ENCODE assay signal across 14 cellular contexts in the genomic region with DNA sequence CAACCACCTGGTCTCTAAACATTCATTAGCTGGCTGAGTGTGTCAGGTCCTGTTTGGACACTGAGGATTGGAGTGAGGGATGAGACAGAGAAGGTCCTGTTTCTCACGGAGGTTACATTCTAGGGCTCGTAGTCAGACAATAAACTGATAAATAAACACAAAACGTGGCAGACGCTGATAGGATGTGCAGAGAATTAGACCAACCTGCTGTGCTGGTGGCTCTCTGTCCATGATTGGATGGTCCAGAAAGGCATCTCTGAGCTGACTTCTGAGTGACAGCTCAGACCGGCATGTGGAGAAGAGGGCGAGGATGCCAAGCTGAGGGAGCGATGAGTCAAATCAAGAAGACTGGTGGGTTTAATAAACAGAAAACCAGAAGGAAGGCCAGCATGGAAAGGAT.
DNase-seq lines count a peak whose midpoint lies in the region; ATAC-seq and TF ChIP-seq lines count a peak whose summit lies in the region.
"Had no signal": no experiment of that assay in that cellular context is flagged by ENCODE, and none has a peak within 500 bp of the region (broad histone marks: within the 10 kb centered on the region; RNA-seq: fewer than 3 reads in every experiment).

No MANE protein-coding gene starts in this region.

- peak overlapping the region; percentile 3; the same call in 1 of the 2 replicates for H3K27ac Mint-ChIP-seq in HFFc6
- H3K27ac Mint-ChIP-seq: activated naive CD4-positive, alpha-beta T cell treated with anti-CD3 and anti-CD28 coated beads, Interleukin-2, amount 10 ng/mL, durations not matched to agents 7 days and 5 days; IgD-negative memory B cell; WTC11 had no signal

- peak; percentile 93 for DNase-seq in AG08396 (ENCODE audit: low spot score)
- peak; percentile 59 for DNase-seq in HFFc6
- DNase-seq in SW480 (ENCODE audit: low spot score) = peak; percentile 29
- DNase-seq in hepatocyte (ENCODE audit: low spot score) = peak; percentile 28
- no peak for DNase-seq in HT-29 (ENCODE audit: low spot score)
- DNase-seq in erythroblast (lab: John Stamatoyannopoulos, UW) = no peak
- DNase-seq: activated naive CD4-positive, alpha-beta T cell treated with anti-CD3 and anti-CD28 coated beads, Interleukin-2, amount 10 ng/mL, durations not matched to agents 7 days and 5 days; NCI-H1105 treated with DMSO at 0.1 percent for 48 hours had no signal

- H3K4me3 ChIP-seq in hepatocyte = no peak overlapping the region
- H3K4me3 ChIP-seq: thyroid gland had no signal

- H3K27ac ChIP-seq in hepatocyte = peak overlapping the region; percentile 44
- H3K27ac ChIP-seq: thyroid gland had no signal

- no peak for TF ChIP-seq POLR2A in erythroblast (IDR thresholded peaks at IDR 0.05; ENCODE audit: low read length)

- WGBS in hepatocyte (ENCODE audit: low lambda C conversion rate, missing lambda C conversion rate) = 53% methylated on average over 7 of the region's 7 CpGs

- H3K79me2 ChIP-seq in hepatocyte = no peaks in the 10 kb centered on the region

- peaks cover 15% of the 10 kb centered on the region for H3K4me1 ChIP-seq in hepatocyte (ENCODE audit: insufficient read depth)

- H3K9me3 Mint-ChIP-seq in HFFc6 = no peaks in the 10 kb centered on the region

- peaks cover 17% of the 10 kb centered on the region for H3K4me1 Mint-ChIP-seq in HFFc6 (ENCODE audit: low read depth)
- H3K4me1 Mint-ChIP-seq: activated naive CD4-positive, alpha-beta T cell treated with anti-CD3 and anti-CD28 coated beads, Interleukin-2, amount 10 ng/mL, durations not matched to agents 7 days and 5 days; IgD-negative memory B cell had no signal

- no peaks in the 10 kb centered on the region for H3K27me3 ChIP-seq in hepatocyte
- H3K27me3 ChIP-seq: thyroid gland had no signal

- 0 out of 2 replicates have a peak, but pooled peaks cover 4% of the 10 kb centered on the region for H3K36me3 Mint-ChIP-seq in HFFc6 (ENCODE audit: low read depth)
- H3K36me3 Mint-ChIP-seq: activated naive CD4-positive, alpha-beta T cell treated with anti-CD3 and anti-CD28 coated beads, Interleukin-2, amount 10 ng/mL, durations not matched to agents 7 days and 5 days; IgD-negative memory B cell; WTC11 had no signal

- ATAC-seq in GM19455 (IDR thresholded peaks at IDR 0.05; ENCODE audit: unreplicated experiment) (no peak), GM19463 (IDR thresholded peaks at IDR 0.05; ENCODE audit: unreplicated experiment) (no peak)
- ATAC-seq: SK-N-SH treated with all-trans-retinoic acid at 6 μM for 48 hours, WTC11 had no signal

- peak overlapping the region; percentile 41 for H3K4me3 Mint-ChIP-seq in HFFc6
- H3K4me3 Mint-ChIP-seq: activated naive CD4-positive, alpha-beta T cell treated with anti-CD3 and anti-CD28 coated beads, Interleukin-2, amount 10 ng/mL, durations not matched to agents 7 days and 5 days; IgD-negative memory B cell; WTC11 had no signal

- peak overlapping the region; percentile 45 for H3K4me2 ChIP-seq in hepatocyte

- H3K9me2 ChIP-seq in hepatocyte (replicated peaks; ENCODE audit: insufficient read depth) = no peaks in the 10 kb centered on the region

- no peak overlapping the region for H2AFZ ChIP-seq in hepatocyte

- no peaks in the 10 kb centered on the region for H4K20me1 ChIP-seq in hepatocyte (ENCODE audit: insufficient read depth, poor library complexity, severe bottlenecking)

- H3K36me3 ChIP-seq in hepatocyte (replicated peaks; ENCODE audit: insufficient read depth, low read depth) = no peaks in the 10 kb centered on the region
- H3K36me3 ChIP-seq: thyroid gland had no signal

- peaks cover 13% of the 10 kb centered on the region for H3K27me3 Mint-ChIP-seq in HFFc6 (ENCODE audit: insufficient read depth)
- H3K27me3 Mint-ChIP-seq: activated naive CD4-positive, alpha-beta T cell treated with anti-CD3 and anti-CD28 coated beads, Interleukin-2, amount 10 ng/mL, durations not matched to agents 7 days and 5 days; IgD-negative memory B cell had no signal

- TF ChIP-seq CTCF in HFFc6 (IDR thresholded peaks at IDR 0.05) (no peak), hepatocyte (IDR thresholded peaks at IDR 0.05; ENCODE audit: poor library complexity) (no peak)

- no peaks in the 10 kb centered on the region for H3K9me3 ChIP-seq in hepatocyte (ENCODE audit: low read depth)
- H3K9me3 ChIP-seq: thyroid gland had no signal

Comparison
In these comparisons a context has a peak if more than half of its experiments do, and no peak if none do; other contexts are left out.
1. DNase-seq: peak in AG08396 (single experiment), HFFc6 (single experiment), SW480 (single experiment) and hepatocyte (single experiment); none in HT-29 (single experiment) and erythroblast (0 of 2).